12 cellular contexts compared by ENCODE assay signal in the genomic region with DNA sequence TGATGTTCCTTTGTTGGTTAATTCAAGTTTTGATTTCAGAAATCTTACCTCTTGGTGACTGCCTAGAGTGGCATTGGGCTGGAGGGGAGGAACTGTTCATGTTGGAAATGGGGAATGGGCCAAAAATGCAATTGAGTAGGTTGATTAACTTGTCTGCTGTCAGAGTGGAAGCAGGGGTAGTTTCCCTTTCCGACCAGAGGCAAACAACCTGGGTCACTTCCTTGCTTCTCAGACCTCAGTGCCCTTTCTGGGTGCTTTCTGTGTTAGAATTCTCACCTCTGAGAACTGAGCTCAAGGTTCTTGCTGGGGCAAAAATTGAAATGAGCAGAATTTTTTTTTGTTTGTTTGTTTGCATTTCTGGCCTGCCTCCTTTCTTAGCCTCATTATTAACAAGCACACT. TPM values are rescaled to one million over a fixed set of nuclear protein-coding genes. Genes with fewer than 3 reads are reported as not detected.
DNase-seq lines count a peak whose midpoint lies in the region; ATAC-seq and TF ChIP-seq lines count a peak whose summit lies in the region.
"Had no signal": no experiment of that assay in that cellular context is flagged by ENCODE, and none has a peak within 500 bp of the region (broad histone marks: within the 10 kb centered on the region; RNA-seq: fewer than 3 reads in every experiment).

No MANE protein-coding gene starts in this region.

- H3K4me1 Mint-ChIP-seq in activated naive CD4-positive, alpha-beta T cell treated with anti-CD3 and anti-CD28 coated beads, Interleukin-2, amount 10 ng/mL, durations not matched to agents 7 days and 5 days = peaks cover 62% of the 10 kb centered on the region
- H3K4me1 Mint-ChIP-seq in progenitor cell of endocrine pancreas (ENCODE audit: low read depth) = peaks cover 18% of the 10 kb centered on the region

- H3K9me2 ChIP-seq in DOHH2 (replicated peaks; ENCODE audit: control insufficient read depth, low read length) (no peaks in the 10 kb centered on the region), OCI-LY1 (ENCODE audit: low read depth, low read length) (no peaks in the 10 kb centered on the region), SK-N-SH (no peaks in the 10 kb centered on the region)

- no peak for TF ChIP-seq RAD21 in SK-N-SH (IDR thresholded peaks at IDR 0.05; ENCODE audit: low read length)

- H3K27ac ChIP-seq in DOHH2 (ENCODE audit: low read depth, low read length) = no peak overlapping the region
- no peak overlapping the region for H3K27ac ChIP-seq in OCI-LY1 (ENCODE audit: low read depth, low read length, poor library complexity, severe bottlenecking)
- H3K27ac ChIP-seq in SK-N-SH (ENCODE audit: low read depth in 2 of 2, low read length in 1 of 2) = no peak overlapping the region
- H3K27ac ChIP-seq: right atrium auricular region had no signal

- H3K79me2 ChIP-seq in DOHH2 (ENCODE audit: control insufficient read depth, low read length) = peaks cover 50% of the 10 kb centered on the region
- peaks cover 37% of the 10 kb centered on the region for H3K79me2 ChIP-seq in OCI-LY1 (ENCODE audit: insufficient read depth, low read length)
- peaks cover 27% of the 10 kb centered on the region for H3K79me2 ChIP-seq in SK-N-SH (ENCODE audit: insufficient read depth)

- POLR2A ChIA-PET in SK-N-SH (lab: Yijun Ruan, JAX) = interaction anchor here (0.6 kb wide), 1 partner anchor 264 kb away, joined by 3 read pairs; no protein-coding TSS in a partner anchor

- TF ChIP-seq EP300 in SK-N-SH (IDR thresholded peaks at IDR 0.05; ENCODE audit: borderline replicate concordance in 1 of 2, low read depth in 1 of 2, low read length in 1 of 2) = no peak

- peaks cover 26% of the 10 kb centered on the region for H3K4me1 ChIP-seq in DOHH2 (ENCODE audit: control insufficient read depth, low read length)
- peaks cover 34% of the 10 kb centered on the region for H3K4me1 ChIP-seq in OCI-LY1 (ENCODE audit: insufficient read depth, low read length, severe bottlenecking)
- peaks cover 0 to 11% of the 10 kb centered on the region in 2 experiments; a peak in 3 of 4 replicates for H3K4me1 ChIP-seq in SK-N-SH (ENCODE audit: control insufficient read depth in 1 of 2, insufficient read depth in 2 of 2, low read depth in 1 of 2, low read length in 1 of 2)

- TF ChIP-seq CTCF in DOHH2 (IDR thresholded peaks at IDR 0.05; ENCODE audit: low read depth, low read length, poor library complexity, severe bottlenecking) (no peak), OCI-LY1 (IDR thresholded peaks at IDR 0.05; ENCODE audit: low read length) (no peak), progenitor cell of endocrine pancreas (IDR thresholded peaks at IDR 0.05; ENCODE audit: unreplicated experiment) (no peak), SK-N-SH (IDR thresholded peaks at IDR 0.05) (no peak)

- H3K36me3 ChIP-seq in DOHH2 (ENCODE audit: control insufficient read depth, low read length) (peaks cover 47% of the 10 kb centered on the region), OCI-LY1 (ENCODE audit: insufficient read depth, low read length) (peaks cover 54% of the 10 kb centered on the region), SK-N-SH (replicated peaks in 1 of 2; ENCODE audit: control insufficient read depth in 1 of 2, insufficient read depth in 2 of 2, low read length in 1 of 2) (peaks cover 0 to 3% of the 10 kb centered on the region in 2 experiments)
- H3K36me3 ChIP-seq: right atrium auricular region had no signal

- H3K27me3 Mint-ChIP-seq in activated naive CD4-positive, alpha-beta T cell treated with anti-CD3 and anti-CD28 coated beads, Interleukin-2, amount 10 ng/mL, durations not matched to agents 7 days and 5 days = no peaks in the 10 kb centered on the region
- H3K27me3 Mint-ChIP-seq in progenitor cell of endocrine pancreas = no peaks in the 10 kb centered on the region

- H3K9ac ChIP-seq in OCI-LY1 (ENCODE audit: low read length) (no peak overlapping the region), SK-N-SH (no peak overlapping the region)

- H3K36me3 Mint-ChIP-seq in activated naive CD4-positive, alpha-beta T cell treated with anti-CD3 and anti-CD28 coated beads, Interleukin-2, amount 10 ng/mL, durations not matched to agents 7 days and 5 days = peaks cover 36% of the 10 kb centered on the region
- peaks cover 22% of the 10 kb centered on the region for H3K36me3 Mint-ChIP-seq in progenitor cell of endocrine pancreas (ENCODE audit: insufficient read depth)

- DNase-seq in activated naive CD4-positive, alpha-beta T cell treated with anti-CD3 and anti-CD28 coated beads, Interleukin-2, amount 10 ng/mL, durations not matched to agents 7 days and 5 days = peak; percentile 38
- DNase-seq in progenitor cell of endocrine pancreas (ENCODE audit: low spot score, unreplicated experiment) = no peak
- DNase-seq in SW480 (ENCODE audit: low spot score) = no peak
- no peak for DNase-seq in SK-N-SH
- DNase-seq: activated CD4-positive, CD25-positive, alpha-beta regulatory T cell; heart right ventricle; left colon had no signal

- H3K9me3 ChIP-seq in DOHH2 (ENCODE audit: control insufficient read depth, insufficient read depth, low read length) (peaks cover 14% of the 10 kb centered on the region; the same call in 1 of the 2 replicates), OCI-LY1 (ENCODE audit: low read length) (peaks cover 6% of the 10 kb centered on the region; the same call in 1 of the 2 replicates), SK-N-SH (no peaks in the 10 kb centered on the region)
- H3K9me3 ChIP-seq: right atrium auricular region had no signal

- peak overlapping the region; percentile 98 for H3K4me3 Mint-ChIP-seq in activated naive CD4-positive, alpha-beta T cell treated with anti-CD3 and anti-CD28 coated beads, Interleukin-2, amount 10 ng/mL, durations not matched to agents 7 days and 5 days
- peak overlapping the region; percentile 46 for H3K4me3 Mint-ChIP-seq in progenitor cell of endocrine pancreas (ENCODE audit: low read depth)

- H3K4me3 ChIP-seq in DOHH2 (ENCODE audit: low read length) (0 out of 2 replicates have a peak overlapping the region, but pooled peaks have one; percentile 98), OCI-LY1 (ENCODE audit: low read depth, low read length, poor library complexity, severe bottlenecking) (no peak overlapping the region), SK-N-SH (ENCODE audit: low read depth in 2 of 2, low read length in 1 of 2) (no peak overlapping the region)
- H3K4me3 ChIP-seq: right atrium auricular region had no signal

- H4K20me1 ChIP-seq in DOHH2 (ENCODE audit: control insufficient read depth, insufficient read depth, low read depth, low read length) (peaks cover 13% of the 10 kb centered on the region), OCI-LY1 (ENCODE audit: insufficient read depth, low read length) (no peaks in the 10 kb centered on the region), SK-N-SH (ENCODE audit: insufficient read depth) (peaks cover 16% of the 10 kb centered on the region; the same call in 1 of the 2 replicates)

- CTCF ChIA-PET in activated naive CD4-positive, alpha-beta T cell treated with anti-CD3 and anti-CD28 coated beads, Interleukin-2, amount 10 ng/mL, durations not matched to agents 7 days and 5 days (lab: Charles Lee) = interaction anchor here (0.6 to 5.0 kb wide), 13 partner anchors 9 to 382 kb away, joined by 3 to 82 read pairs (median 5); a partner anchor contains a TSS
- CTCF ChIA-PET in SK-N-SH (lab: Yijun Ruan, JAX) = interaction anchor here (1.9 to 3.5 kb wide), 3 partner anchors 9 to 98 kb away, joined by 7 to 28 read pairs (median 24); no protein-coding TSS in a partner anchor

- ATAC-seq in GM21367 (IDR thresholded peaks at IDR 0.05; ENCODE audit: unreplicated experiment) = no peak
- ATAC-seq: HCT116, heart right ventricle, left colon had no signal

- peaks cover 4% of the 10 kb centered on the region; the same call in 1 of the 2 replicates for H3F3A ChIP-seq in DOHH2 (ENCODE audit: control insufficient read depth, insufficient read depth)
- no peaks in the 10 kb centered on the region for H3F3A ChIP-seq in OCI-LY1 (ENCODE audit: insufficient read depth, low read length)
- H3F3A ChIP-seq in SK-N-SH (replicated peaks; ENCODE audit: insufficient read depth) = no peaks in the 10 kb centered on the region

- 91% methylated on average over 1 of the region's 1 CpG for WGBS in SK-N-SH (ENCODE audit: low lambda C conversion rate)

- peaks cover 12% of the 10 kb centered on the region for H3K9me3 Mint-ChIP-seq in activated naive CD4-positive, alpha-beta T cell treated with anti-CD3 and anti-CD28 coated beads, Interleukin-2, amount 10 ng/mL, durations not matched to agents 7 days and 5 days
- peaks cover 12% of the 10 kb centered on the region for H3K9me3 Mint-ChIP-seq in progenitor cell of endocrine pancreas (ENCODE audit: low read depth)

- H3K27ac Mint-ChIP-seq in activated naive CD4-positive, alpha-beta T cell treated with anti-CD3 and anti-CD28 coated beads, Interleukin-2, amount 10 ng/mL, durations not matched to agents 7 days and 5 days = peak overlapping the region; percentile 93
- no peak overlapping the region for H3K27ac Mint-ChIP-seq in progenitor cell of endocrine pancreas

- no peaks in the 10 kb centered on the region for H3K27me3 ChIP-seq in DOHH2 (ENCODE audit: control insufficient read depth, low read length)
- no peaks in the 10 kb centered on the region for H3K27me3 ChIP-seq in OCI-LY1 (ENCODE audit: insufficient read depth, low read length)
- no peaks in the 10 kb centered on the region for H3K27me3 ChIP-seq in SK-N-SH (ENCODE audit: insufficient read depth)
- H3K27me3 ChIP-seq: heart right ventricle, right atrium auricular region had no signal

- H2AFZ ChIP-seq in OCI-LY1 (ENCODE audit: low read length) (no peak overlapping the region), SK-N-SH (ENCODE audit: low read depth) (no peak overlapping the region)

- H3K4me2 ChIP-seq in DOHH2 (ENCODE audit: low read length) = peak overlapping the region; percentile 65
- peak overlapping the region; percentile 90; the same call in 1 of the 2 replicates for H3K4me2 ChIP-seq in OCI-LY1 (ENCODE audit: low read length)
- no peak overlapping the region for H3K4me2 ChIP-seq in SK-N-SH

TF ChIP-seq in SK-N-SH, 30 proteins besides CTCF, POLR2A, EP300 and RAD21 (continues in another document):
- TF ChIP-seq GABPA (IDR thresholded peaks at IDR 0.05; ENCODE audit: low read depth) = no peak

RNA-seq across cellular contexts. Expression of a gene that starts 2.3 kb away (rescaled TPM):
- total RNA-seq in progenitor cell of endocrine pancreas = 189 and 200 TPM in 2 replicates
- 132 and 196 TPM in 2 replicates for polyA plus RNA-seq in SK-N-SH (2012; rRNA removed)
- 113 and 128 TPM in 2 replicates for polyA plus RNA-seq in SK-N-SH (2012; cell fraction: cytosol; rRNA removed)
- polyA plus RNA-seq in SK-N-SH (2012; cell fraction: nucleus; rRNA removed) = 163 and 273 TPM in 2 replicates

RNA-seq across cellular contexts. Expression of a gene that starts 37.4 kb away (rescaled TPM):
- 200 and 209 TPM in 2 replicates for total RNA-seq in progenitor cell of endocrine pancreas
- 27.0 and 34.2 TPM in 2 replicates for polyA plus RNA-seq in SK-N-SH (2012; rRNA removed)
- 21.0 and 21.9 TPM in 2 replicates for polyA plus RNA-seq in SK-N-SH (2012; cell fraction: cytosol; rRNA removed)
- 122 and 135 TPM in 2 replicates for polyA plus RNA-seq in SK-N-SH (2012; cell fraction: nucleus; rRNA removed)

RNA-seq across cellular contexts. Expression of a gene that starts 37.6 kb away (rescaled TPM):
- 7.4 and 8.0 TPM in 2 replicates for total RNA-seq in progenitor cell of endocrine pancreas
- 5.1 and 8.1 TPM in 2 replicates for polyA plus RNA-seq in SK-N-SH (2012; rRNA removed)
- polyA plus RNA-seq in SK-N-SH (2012; cell fraction: cytosol; rRNA removed) = 7.3 and 9.4 TPM in 2 replicates
- 4.2 and 4.9 TPM in 2 replicates for polyA plus RNA-seq in SK-N-SH (2012; cell fraction: nucleus; rRNA removed)
